ENCODE assay signal across 16 cellular contexts in the genomic region with DNA sequence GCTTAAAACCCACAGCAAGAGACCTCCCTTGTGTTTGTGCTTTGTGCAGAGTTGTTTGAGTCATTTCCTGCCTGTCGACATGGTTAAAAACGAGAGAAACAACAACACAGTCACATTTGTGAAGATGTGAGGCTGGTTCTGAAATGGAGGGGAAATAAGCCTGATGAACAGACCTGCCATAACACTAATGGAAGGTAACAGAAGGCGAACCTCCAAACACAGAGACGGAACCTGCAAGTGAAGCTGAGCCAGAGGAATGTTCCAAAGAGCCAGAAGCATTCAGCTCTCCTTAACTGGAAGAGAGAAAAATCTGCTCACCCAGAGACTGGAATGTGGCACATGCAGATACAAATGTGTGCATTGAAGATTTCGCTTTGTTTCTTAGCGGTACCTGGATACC. TPM values are rescaled to one million over a fixed set of nuclear protein-coding genes. Genes with fewer than 3 reads are reported as not detected.
DNase-seq lines count a peak whose midpoint lies in the region; TF ChIP-seq lines count a peak whose summit lies in the region.
"Had no signal": no experiment of that assay in that cellular context is flagged by ENCODE, and none has a peak within 500 bp of the region (broad histone marks: within the 10 kb centered on the region; RNA-seq: fewer than 3 reads in every experiment).

No MANE protein-coding gene starts in this region.

- TF ChIP-seq CTCF in astrocyte of the cerebellum (IDR thresholded peaks at IDR 0.05; ENCODE audit: low read depth, low read length, missing control alignments): no peak
- TF ChIP-seq CTCF in foreskin fibroblast (IDR thresholded peaks at IDR 0.05; ENCODE audit: low read depth, low read length): no peak
- TF ChIP-seq CTCF in sigmoid colon (IDR thresholded peaks at IDR 0.05): no peak
- no peak for TF ChIP-seq CTCF in WERI-Rb-1 (IDR thresholded peaks at IDR 0.05; ENCODE audit: low read depth, low read length)

- H3K4me3 ChIP-seq in astrocyte of the cerebellum (ENCODE audit: low read depth, low read length) (no peak overlapping the region), foreskin fibroblast (ENCODE audit: low read depth in 1 of 2, low read length in 2 of 2) (no peak overlapping the region), sigmoid colon (peak overlapping the region in 3 of 4 donors; percentile 7 to 28 (median 20)), WERI-Rb-1 (ENCODE audit: low read depth, low read length) (no peak overlapping the region)
- H3K4me3 ChIP-seq: A549, left lung, upper lobe of left lung had no signal

- peak overlapping the region in 2 of 4 donors; percentile 19 to 58 for H3K27ac ChIP-seq in sigmoid colon
- no peak overlapping the region for H3K27ac ChIP-seq in WERI-Rb-1
- H3K27ac ChIP-seq: A549, left lung, neutrophil, upper lobe of left lung had no signal

- peaks cover 7% of the 10 kb centered on the region for H3K4me1 Mint-ChIP-seq in activated CD4-positive, alpha-beta T cell treated with anti-CD3 and anti-CD28 coated beads, Interleukin-2, amount 10 ng/mL, durations not matched to agents 24 days and 14 days
- H3K4me1 Mint-ChIP-seq: activated B cell treated with CpG ODN at 0.5 μM for 24 hours had no signal

- no peak overlapping the region for H3K4me3 Mint-ChIP-seq in activated CD4-positive, alpha-beta T cell treated with anti-CD3 and anti-CD28 coated beads, Interleukin-2, amount 10 ng/mL, durations not matched to agents 24 days and 14 days
- H3K4me3 Mint-ChIP-seq: activated B cell treated with CpG ODN at 0.5 μM for 24 hours had no signal

- peak; percentile 56 for DNase-seq in activated CD4-positive, alpha-beta T cell treated with anti-CD3 and anti-CD28 coated beads, Interleukin-2, amount 10 ng/mL, durations not matched to agents 24 days and 14 days
- DNase-seq in activated CD4-positive, alpha-beta T cell treated with anti-CD3 and anti-CD28 coated beads for 48 hours: no peak
- DNase-seq in astrocyte of the cerebellum (ENCODE audit: low read depth): peak; percentile 5
- DNase-seq in foreskin fibroblast: peak; percentile 13 to 26
- no peak for DNase-seq in sigmoid colon
- DNase-seq in WERI-Rb-1: no peak
- DNase-seq in inferior parietal cortex (ENCODE audit: extremely low spot score): no peak
- DNase-seq in medulla oblongata (ENCODE audit: extremely low spot score): no peak
- DNase-seq: activated B cell treated with CpG ODN at 0.5 μM for 24 hours; activated T-cell treated with anti-CD3 and anti-CD28 coated beads, Interleukin-2, amount 50 U/mL, for 1 hour; cerebellar nuclear complex; left lung; MM.1S; upper lobe of left lung had no signal

- H3K36me3 ChIP-seq in sigmoid colon (no peaks in the 10 kb centered on the region), WERI-Rb-1 (peaks cover 4% of the 10 kb centered on the region; the same call in 1 of the 2 replicates)
- H3K36me3 ChIP-seq: left lung, neutrophil had no signal

- intact Hi-C loops in activated CD4-positive, alpha-beta T cell treated with anti-CD3 and anti-CD28 coated beads, Interleukin-2, amount 10 ng/mL, durations not matched to agents 24 days and 14 days (cut with micrococcal nuclease): no loop called here
- intact Hi-C loops in sigmoid colon (cut with DNase I): no loop called here

- TF ChIP-seq EP300 in sigmoid colon (IDR thresholded peaks at IDR 0.05): no peak

- no peak for TF ChIP-seq POLR2A in sigmoid colon (IDR thresholded peaks at IDR 0.05)

- H3K27me3 ChIP-seq in sigmoid colon (no peaks in the 10 kb centered on the region), WERI-Rb-1 (ENCODE audit: insufficient read depth, low read depth, severe bottlenecking) (no peaks in the 10 kb centered on the region)
- H3K27me3 ChIP-seq: left lung, neutrophil, upper lobe of left lung had no signal

- H3K36me3 Mint-ChIP-seq in activated CD4-positive, alpha-beta T cell treated with anti-CD3 and anti-CD28 coated beads, Interleukin-2, amount 10 ng/mL, durations not matched to agents 24 days and 14 days (ENCODE audit: low read depth): no peaks in the 10 kb centered on the region

- no peaks in the 10 kb centered on the region for H3K9me3 ChIP-seq in sigmoid colon
- H3K9me3 ChIP-seq in WERI-Rb-1 (ENCODE audit: severe bottlenecking): no peaks in the 10 kb centered on the region
- H3K9me3 ChIP-seq: A549, left lung, neutrophil, upper lobe of left lung had no signal

- H3K27me3 Mint-ChIP-seq in activated CD4-positive, alpha-beta T cell treated with anti-CD3 and anti-CD28 coated beads, Interleukin-2, amount 10 ng/mL, durations not matched to agents 24 days and 14 days: no peaks in the 10 kb centered on the region

- H3K4me1 ChIP-seq in sigmoid colon: peaks cover 0 to 33% (median 15%) of the 10 kb centered on the region in 4 donors

- no peaks in the 10 kb centered on the region for H3K9me3 Mint-ChIP-seq in activated CD4-positive, alpha-beta T cell treated with anti-CD3 and anti-CD28 coated beads, Interleukin-2, amount 10 ng/mL, durations not matched to agents 24 days and 14 days
- H3K9me3 Mint-ChIP-seq: activated B cell treated with CpG ODN at 0.5 μM for 24 hours had no signal

- WGBS in sigmoid colon, 2 donors: 77 to 80% methylated on average over 6 of the region's 6 CpGs

- in situ Hi-C loops in astrocyte of the cerebellum (cut with HindIII; ENCODE audit: low sequenced_read_pairs): no loop called here

- H3K27ac Mint-ChIP-seq in activated CD4-positive, alpha-beta T cell treated with anti-CD3 and anti-CD28 coated beads, Interleukin-2, amount 10 ng/mL, durations not matched to agents 24 days and 14 days: no peak overlapping the region
- H3K27ac Mint-ChIP-seq: activated B cell treated with CpG ODN at 0.5 μM for 24 hours had no signal

RNA-seq across cellular contexts. Expression of gene RAVER2, which starts 53.2 kb away (rescaled TPM):
- 0.44 and 0.54 TPM in 2 replicates for total RNA-seq in activated CD4-positive, alpha-beta T cell treated with anti-CD3 and anti-CD28 coated beads, Interleukin-2, amount 10 ng/mL, durations not matched to agents 24 days and 14 days
- 10 to 100 TPM; 12.7 to 22.2 (median 17.4) TPM for total RNA-seq in sigmoid colon
- polyA plus RNA-seq in sigmoid colon: 10 to 100 TPM; 11.9 to 48.8 (median 33.0) TPM

Comparison
In these comparisons a context has a peak if more than half of its experiments do, and no peak if none do; other contexts are left out.
1. DNase-seq: peak in activated CD4-positive, alpha-beta T cell treated with anti-CD3 and anti-CD28 coated beads, Interleukin-2, amount 10 ng/mL, durations not matched to agents 24 days and 14 days (single experiment), astrocyte of the cerebellum (single experiment) and foreskin fibroblast (2 of 2); none in activated CD4-positive, alpha-beta T cell treated with anti-CD3 and anti-CD28 coated beads for 48 hours (single experiment), sigmoid colon (single experiment), WERI-Rb-1 (single experiment), inferior parietal cortex (single experiment) and medulla oblongata (single experiment).
2. H3K4me3 ChIP-seq: peak in sigmoid colon (3 of 4); none in astrocyte of the cerebellum (single experiment), foreskin fibroblast (0 of 2) and WERI-Rb-1 (single experiment).